1 cellular context compared by ENCODE assay signal in the genomic region with DNA sequence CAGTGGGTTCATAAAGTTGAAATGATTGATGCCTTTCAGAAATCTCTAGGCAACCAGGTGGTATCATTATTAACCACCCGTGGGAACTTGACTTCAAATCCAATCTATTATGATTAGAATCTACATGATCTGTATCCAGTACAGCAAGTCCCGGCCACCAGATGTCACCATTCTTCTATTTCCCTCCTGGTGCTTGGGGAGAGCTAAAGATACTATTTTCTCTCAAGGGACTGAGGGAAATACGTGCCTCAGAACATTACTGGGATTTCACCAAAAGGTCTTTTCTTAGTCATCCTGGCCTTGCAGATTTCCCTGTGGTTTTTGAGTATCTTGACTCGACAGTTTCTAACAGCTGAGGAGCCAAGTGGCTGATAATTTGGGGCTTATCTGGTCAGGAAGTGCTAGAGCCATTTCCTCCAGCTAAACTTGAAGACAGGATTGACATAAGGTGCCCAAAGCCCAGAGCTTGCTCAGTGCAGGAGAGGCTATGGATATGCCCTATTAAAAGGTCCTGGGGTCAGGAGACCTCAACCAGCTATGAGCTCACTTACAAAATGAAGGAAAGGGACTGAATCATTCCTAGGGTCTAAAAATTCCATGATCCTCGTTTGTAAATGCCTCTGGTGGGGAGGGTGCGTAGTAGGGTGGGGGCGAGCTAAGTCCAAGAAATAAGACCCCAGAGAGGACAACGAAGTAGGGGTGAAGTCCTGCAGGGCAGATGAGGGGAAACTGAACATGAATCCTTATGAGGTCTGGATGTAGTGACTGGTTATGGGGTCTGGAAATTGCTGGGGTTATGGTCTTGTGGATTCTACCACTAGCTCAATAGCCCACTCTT.
TF ChIP-seq lines count a peak whose summit lies in the region.

No MANE protein-coding gene starts in this region.

TF ChIP-seq in HepG2, 621 proteins besides CTCF, POLR2A, EP300 and RAD21 (continued from another document and continues in another):
- TF ChIP-seq MYC (CRISPR knock-in tag; IDR thresholded peaks at IDR 0.05; ENCODE audit: borderline replicate concordance), result no peak
- TF ChIP-seq FOXJ3 (CRISPR knock-in tag; IDR thresholded peaks at IDR 0.05; ENCODE audit: borderline replicate concordance), result peak; percentile 28; the same call in 1 of the 2 replicates
- no peak for TF ChIP-seq RCOR2 (CRISPR knock-in tag; IDR thresholded peaks at IDR 0.05)
- TF ChIP-seq, protein P1, sequence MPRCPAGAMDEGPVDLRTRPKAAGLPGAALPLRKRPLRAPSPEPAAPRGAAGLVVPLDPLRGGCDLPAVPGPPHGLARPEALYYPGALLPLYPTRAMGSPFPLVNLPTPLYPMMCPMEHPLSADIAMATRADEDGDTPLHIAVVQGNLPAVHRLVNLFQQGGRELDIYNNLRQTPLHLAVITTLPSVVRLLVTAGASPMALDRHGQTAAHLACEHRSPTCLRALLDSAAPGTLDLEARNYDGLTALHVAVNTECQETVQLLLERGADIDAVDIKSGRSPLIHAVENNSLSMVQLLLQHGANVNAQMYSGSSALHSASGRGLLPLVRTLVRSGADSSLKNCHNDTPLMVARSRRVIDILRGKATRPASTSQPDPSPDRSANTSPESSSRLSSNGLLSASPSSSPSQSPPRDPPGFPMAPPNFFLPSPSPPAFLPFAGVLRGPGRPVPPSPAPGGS (CRISPR knock-in tag; IDR thresholded peaks at IDR 0.05), result no peak
- TF ChIP-seq MEF2D (CRISPR knock-in tag; IDR thresholded peaks at IDR 0.05), result peak; percentile 64
- TF ChIP-seq ASH2L (IDR thresholded peaks at IDR 0.05; ENCODE audit: insufficient read length, low read depth, low read length), result peak; percentile 56
- TF ChIP-seq, protein P2, sequence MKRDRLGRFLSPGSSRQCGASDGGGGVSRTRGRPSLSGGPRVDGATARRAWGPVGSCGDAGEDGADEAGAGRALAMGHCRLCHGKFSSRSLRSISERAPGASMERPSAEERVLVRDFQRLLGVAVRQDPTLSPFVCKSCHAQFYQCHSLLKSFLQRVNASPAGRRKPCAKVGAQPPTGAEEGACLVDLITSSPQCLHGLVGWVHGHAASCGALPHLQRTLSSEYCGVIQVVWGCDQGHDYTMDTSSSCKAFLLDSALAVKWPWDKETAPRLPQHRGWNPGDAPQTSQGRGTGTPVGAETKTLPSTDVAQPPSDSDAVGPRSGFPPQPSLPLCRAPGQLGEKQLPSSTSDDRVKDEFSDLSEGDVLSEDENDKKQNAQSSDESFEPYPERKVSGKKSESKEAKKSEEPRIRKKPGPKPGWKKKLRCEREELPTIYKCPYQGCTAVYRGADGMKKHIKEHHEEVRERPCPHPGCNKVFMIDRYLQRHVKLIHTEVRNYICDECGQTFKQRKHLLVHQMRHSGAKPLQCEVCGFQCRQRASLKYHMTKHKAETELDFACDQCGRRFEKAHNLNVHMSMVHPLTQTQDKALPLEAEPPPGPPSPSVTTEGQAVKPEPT (CRISPR knock-in tag; IDR thresholded peaks at IDR 0.05; ENCODE audit: low read depth), result no peak
- 0 out of 3 replicates have a peak, but pooled peaks have one; percentile 29 for TF ChIP-seq MXI1 (IDR thresholded peaks at IDR 0.05; ENCODE audit: borderline replicate concordance, low read depth, low read length)
- TF ChIP-seq SMAD3 (CRISPR knock-in tag; IDR thresholded peaks at IDR 0.05), result 0 out of 2 replicates have a peak, but pooled peaks have one; percentile 59
- TF ChIP-seq, protein P3, sequence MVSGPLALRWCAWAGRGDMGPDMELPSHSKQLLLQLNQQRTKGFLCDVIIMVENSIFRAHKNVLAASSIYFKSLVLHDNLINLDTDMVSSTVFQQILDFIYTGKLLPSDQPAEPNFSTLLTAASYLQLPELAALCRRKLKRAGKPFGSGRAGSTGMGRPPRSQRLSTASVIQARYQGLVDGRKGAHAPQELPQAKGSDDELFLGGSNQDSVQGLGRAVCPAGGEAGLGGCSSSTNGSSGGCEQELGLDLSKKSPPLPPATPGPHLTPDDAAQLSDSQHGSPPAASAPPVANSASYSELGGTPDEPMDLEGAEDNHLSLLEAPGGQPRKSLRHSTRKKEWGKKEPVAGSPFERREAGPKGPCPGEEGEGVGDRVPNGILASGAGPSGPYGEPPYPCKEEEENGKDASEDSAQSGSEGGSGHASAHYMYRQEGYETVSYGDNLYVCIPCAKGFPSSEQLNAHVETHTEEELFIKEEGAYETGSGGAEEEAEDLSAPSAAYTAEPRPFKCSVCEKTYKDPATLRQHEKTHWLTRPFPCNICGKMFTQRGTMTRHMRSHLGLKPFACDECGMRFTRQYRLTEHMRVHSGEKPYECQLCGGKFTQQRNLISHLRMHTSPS (CRISPR knock-in tag; IDR thresholded peaks at IDR 0.05; ENCODE audit: low read depth), result no peak
- peak; percentile 45; the same call in 1 of the 2 replicates for TF ChIP-seq FOXK1 (CRISPR knock-in tag; IDR thresholded peaks at IDR 0.05; ENCODE audit: borderline replicate concordance, low read depth)
- TF ChIP-seq, protein P4, sequence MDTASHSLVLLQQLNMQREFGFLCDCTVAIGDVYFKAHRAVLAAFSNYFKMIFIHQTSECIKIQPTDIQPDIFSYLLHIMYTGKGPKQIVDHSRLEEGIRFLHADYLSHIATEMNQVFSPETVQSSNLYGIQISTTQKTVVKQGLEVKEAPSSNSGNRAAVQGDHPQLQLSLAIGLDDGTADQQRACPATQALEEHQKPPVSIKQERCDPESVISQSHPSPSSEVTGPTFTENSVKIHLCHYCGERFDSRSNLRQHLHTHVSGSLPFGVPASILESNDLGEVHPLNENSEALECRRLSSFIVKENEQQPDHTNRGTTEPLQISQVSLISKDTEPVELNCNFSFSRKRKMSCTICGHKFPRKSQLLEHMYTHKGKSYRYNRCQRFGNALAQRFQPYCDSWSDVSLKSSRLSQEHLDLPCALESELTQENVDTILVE (CRISPR knock-in tag; IDR thresholded peaks at IDR 0.05), result peak; percentile 37; the same call in 1 of the 2 replicates
- TF ChIP-seq ZNF234 (CRISPR knock-in tag; conservative IDR thresholded peaks at IDR 0.05), result no peak
- no peak for TF ChIP-seq ZNF83 (CRISPR knock-in tag; IDR thresholded peaks at IDR 0.05; ENCODE audit: borderline replicate concordance)
- TF ChIP-seq, protein P5, sequence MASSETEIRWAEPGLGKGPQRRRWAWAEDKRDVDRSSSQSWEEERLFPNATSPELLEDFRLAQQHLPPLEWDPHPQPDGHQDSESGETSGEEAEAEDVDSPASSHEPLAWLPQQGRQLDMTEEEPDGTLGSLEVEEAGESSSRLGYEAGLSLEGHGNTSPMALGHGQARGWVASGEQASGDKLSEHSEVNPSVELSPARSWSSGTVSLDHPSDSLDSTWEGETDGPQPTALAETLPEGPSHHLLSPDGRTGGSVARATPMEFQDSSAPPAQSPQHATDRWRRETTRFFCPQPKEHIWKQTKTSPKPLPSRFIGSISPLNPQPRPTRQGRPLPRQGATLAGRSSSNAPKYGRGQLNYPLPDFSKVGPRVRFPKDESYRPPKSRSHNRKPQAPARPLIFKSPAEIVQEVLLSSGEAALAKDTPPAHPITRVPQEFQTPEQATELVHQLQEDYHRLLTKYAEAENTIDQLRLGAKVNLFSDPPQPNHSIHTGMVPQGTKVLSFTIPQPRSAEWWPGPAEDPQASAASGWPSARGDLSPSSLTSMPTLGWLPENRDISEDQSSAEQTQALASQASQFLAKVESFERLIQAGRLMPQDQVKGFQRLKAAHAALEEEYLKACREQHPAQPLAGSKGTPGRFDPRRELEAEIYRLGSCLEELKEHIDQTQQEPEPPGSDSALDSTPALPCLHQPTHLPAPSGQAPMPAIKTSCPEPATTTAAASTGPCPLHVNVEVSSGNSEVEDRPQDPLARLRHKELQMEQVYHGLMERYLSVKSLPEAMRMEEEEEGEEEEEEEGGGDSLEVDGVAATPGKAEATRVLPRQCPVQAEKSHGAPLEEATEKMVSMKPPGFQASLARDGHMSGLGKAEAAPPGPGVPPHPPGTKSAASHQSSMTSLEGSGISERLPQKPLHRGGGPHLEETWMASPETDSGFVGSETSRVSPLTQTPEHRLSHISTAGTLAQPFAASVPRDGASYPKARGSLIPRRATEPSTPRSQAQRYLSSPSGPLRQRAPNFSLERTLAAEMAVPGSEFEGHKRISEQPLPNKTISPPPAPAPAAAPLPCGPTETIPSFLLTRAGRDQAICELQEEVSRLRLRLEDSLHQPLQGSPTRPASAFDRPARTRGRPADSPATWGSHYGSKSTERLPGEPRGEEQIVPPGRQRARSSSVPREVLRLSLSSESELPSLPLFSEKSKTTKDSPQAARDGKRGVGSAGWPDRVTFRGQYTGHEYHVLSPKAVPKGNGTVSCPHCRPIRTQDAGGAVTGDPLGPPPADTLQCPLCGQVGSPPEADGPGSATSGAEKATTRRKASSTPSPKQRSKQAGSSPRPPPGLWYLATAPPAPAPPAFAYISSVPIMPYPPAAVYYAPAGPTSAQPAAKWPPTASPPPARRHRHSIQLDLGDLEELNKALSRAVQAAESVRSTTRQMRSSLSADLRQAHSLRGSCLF (CRISPR knock-in tag; IDR thresholded peaks at IDR 0.05; ENCODE audit: borderline replicate concordance), result no peak
- 0 out of 2 replicates have a peak, but pooled peaks have one; percentile 4 for TF ChIP-seq ZNF292 (CRISPR knock-in tag; IDR thresholded peaks at IDR 0.05; ENCODE audit: borderline replicate concordance, low read depth)
- TF ChIP-seq, protein P6, sequence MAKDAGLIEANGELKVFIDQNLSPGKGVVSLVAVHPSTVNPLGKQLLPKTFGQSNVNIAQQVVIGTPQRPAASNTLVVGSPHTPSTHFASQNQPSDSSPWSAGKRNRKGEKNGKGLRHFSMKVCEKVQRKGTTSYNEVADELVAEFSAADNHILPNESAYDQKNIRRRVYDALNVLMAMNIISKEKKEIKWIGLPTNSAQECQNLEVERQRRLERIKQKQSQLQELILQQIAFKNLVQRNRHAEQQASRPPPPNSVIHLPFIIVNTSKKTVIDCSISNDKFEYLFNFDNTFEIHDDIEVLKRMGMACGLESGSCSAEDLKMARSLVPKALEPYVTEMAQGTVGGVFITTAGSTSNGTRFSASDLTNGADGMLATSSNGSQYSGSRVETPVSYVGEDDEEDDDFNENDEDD (CRISPR knock-in tag; IDR thresholded peaks at IDR 0.05; ENCODE audit: borderline replicate concordance), result 0 out of 2 replicates have a peak, but pooled peaks have one; percentile 12
- TF ChIP-seq, protein P7, sequence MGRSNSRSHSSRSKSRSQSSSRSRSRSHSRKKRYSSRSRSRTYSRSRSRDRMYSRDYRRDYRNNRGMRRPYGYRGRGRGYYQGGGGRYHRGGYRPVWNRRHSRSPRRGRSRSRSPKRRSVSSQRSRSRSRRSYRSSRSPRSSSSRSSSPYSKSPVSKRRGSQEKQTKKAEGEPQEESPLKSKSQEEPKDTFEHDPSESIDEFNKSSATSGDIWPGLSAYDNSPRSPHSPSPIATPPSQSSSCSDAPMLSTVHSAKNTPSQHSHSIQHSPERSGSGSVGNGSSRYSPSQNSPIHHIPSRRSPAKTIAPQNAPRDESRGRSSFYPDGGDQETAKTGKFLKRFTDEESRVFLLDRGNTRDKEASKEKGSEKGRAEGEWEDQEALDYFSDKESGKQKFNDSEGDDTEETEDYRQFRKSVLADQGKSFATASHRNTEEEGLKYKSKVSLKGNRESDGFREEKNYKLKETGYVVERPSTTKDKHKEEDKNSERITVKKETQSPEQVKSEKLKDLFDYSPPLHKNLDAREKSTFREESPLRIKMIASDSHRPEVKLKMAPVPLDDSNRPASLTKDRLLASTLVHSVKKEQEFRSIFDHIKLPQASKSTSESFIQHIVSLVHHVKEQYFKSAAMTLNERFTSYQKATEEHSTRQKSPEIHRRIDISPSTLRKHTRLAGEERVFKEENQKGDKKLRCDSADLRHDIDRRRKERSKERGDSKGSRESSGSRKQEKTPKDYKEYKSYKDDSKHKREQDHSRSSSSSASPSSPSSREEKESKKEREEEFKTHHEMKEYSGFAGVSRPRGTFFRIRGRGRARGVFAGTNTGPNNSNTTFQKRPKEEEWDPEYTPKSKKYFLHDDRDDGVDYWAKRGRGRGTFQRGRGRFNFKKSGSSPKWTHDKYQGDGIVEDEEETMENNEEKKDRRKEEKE (IDR thresholded peaks at IDR 0.05), result no peak
- TF ChIP-seq ZFYVE20 (CRISPR knock-in tag; IDR thresholded peaks at IDR 0.05; ENCODE audit: borderline replicate concordance, low read depth), result no peak
- TF ChIP-seq ZNF567 (CRISPR knock-in tag; IDR thresholded peaks at IDR 0.05; ENCODE audit: borderline replicate concordance), result no peak
- no peak for TF ChIP-seq ZNF678 (CRISPR knock-in tag; IDR thresholded peaks at IDR 0.05)
- 0 out of 2 replicates have a peak, but pooled peaks have one; percentile 6 for TF ChIP-seq RARA (CRISPR knock-in tag; IDR thresholded peaks at IDR 0.05)
- TF ChIP-seq ZNF598 (CRISPR knock-in tag; IDR thresholded peaks at IDR 0.05; ENCODE audit: borderline replicate concordance), result no peak
- TF ChIP-seq EEA1 (CRISPR knock-in tag; IDR thresholded peaks at IDR 0.05; ENCODE audit: borderline replicate concordance), result no peak
- TF ChIP-seq PHF8 (CRISPR knock-in tag; IDR thresholded peaks at IDR 0.05), result peak; percentile 30; the same call in 1 of the 2 replicates
- peak; percentile 50 for TF ChIP-seq XRCC5 (optimal IDR thresholded peaks at IDR 0.05; ENCODE audit: low read length)
- no peak for TF ChIP-seq TCF7L2 (IDR thresholded peaks at IDR 0.05; ENCODE audit: low read depth, low read length)
- no peak for TF ChIP-seq STAT5B (CRISPR knock-in tag; IDR thresholded peaks at IDR 0.05)
- TF ChIP-seq REPIN1 (CRISPR knock-in tag; IDR thresholded peaks at IDR 0.05; ENCODE audit: borderline replicate concordance, low read depth), result peak; percentile 65; the same call in 1 of the 2 replicates
- TF ChIP-seq RFXAP (CRISPR knock-in tag; IDR thresholded peaks at IDR 0.05; ENCODE audit: borderline replicate concordance), result no peak
- TF ChIP-seq, protein P8, sequence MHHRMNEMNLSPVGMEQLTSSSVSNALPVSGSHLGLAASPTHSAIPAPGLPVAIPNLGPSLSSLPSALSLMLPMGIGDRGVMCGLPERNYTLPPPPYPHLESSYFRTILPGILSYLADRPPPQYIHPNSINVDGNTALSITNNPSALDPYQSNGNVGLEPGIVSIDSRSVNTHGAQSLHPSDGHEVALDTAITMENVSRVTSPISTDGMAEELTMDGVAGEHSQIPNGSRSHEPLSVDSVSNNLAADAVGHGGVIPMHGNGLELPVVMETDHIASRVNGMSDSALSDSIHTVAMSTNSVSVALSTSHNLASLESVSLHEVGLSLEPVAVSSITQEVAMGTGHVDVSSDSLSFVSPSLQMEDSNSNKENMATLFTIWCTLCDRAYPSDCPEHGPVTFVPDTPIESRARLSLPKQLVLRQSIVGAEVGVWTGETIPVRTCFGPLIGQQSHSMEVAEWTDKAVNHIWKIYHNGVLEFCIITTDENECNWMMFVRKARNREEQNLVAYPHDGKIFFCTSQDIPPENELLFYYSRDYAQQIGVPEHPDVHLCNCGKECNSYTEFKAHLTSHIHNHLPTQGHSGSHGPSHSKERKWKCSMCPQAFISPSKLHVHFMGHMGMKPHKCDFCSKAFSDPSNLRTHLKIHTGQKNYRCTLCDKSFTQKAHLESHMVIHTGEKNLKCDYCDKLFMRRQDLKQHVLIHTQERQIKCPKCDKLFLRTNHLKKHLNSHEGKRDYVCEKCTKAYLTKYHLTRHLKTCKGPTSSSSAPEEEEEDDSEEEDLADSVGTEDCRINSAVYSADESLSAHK (CRISPR knock-in tag; IDR thresholded peaks at IDR 0.05; ENCODE audit: borderline replicate concordance), result no peak
- no peak for TF ChIP-seq SRSF4 (IDR thresholded peaks at IDR 0.05; ENCODE audit: low read depth, low read length, poor library complexity, severe bottlenecking)
- TF ChIP-seq CCDC6 (CRISPR knock-in tag; IDR thresholded peaks at IDR 0.05), result 0 out of 2 replicates have a peak, but pooled peaks have one; percentile 31
- TF ChIP-seq PCBP1 (IDR thresholded peaks at IDR 0.05; ENCODE audit: borderline replicate concordance, low read depth, low read length), result no peak
- TF ChIP-seq MZF1 (CRISPR knock-in tag; IDR thresholded peaks at IDR 0.05; ENCODE audit: borderline replicate concordance), result 0 out of 2 replicates have a peak, but pooled peaks have one; percentile 19
- TF ChIP-seq SYNCRIP (IDR thresholded peaks at IDR 0.05; ENCODE audit: insufficient read depth, low read depth, low read length), result no peak
- no peak for TF ChIP-seq ATF1 (CRISPR knock-in tag; IDR thresholded peaks at IDR 0.05)
- TF ChIP-seq SOX13 (IDR thresholded peaks at IDR 0.05), result no peak
- peak in 1 of 2 experiments; percentile 53; a peak in 2 of 4 replicates for TF ChIP-seq SOX13 (CRISPR knock-in tag; conservative IDR thresholded peaks at IDR 0.05 in 1 of 2, IDR thresholded peaks at IDR 0.05 in 1 of 2)
